In genomic region chr5:61167382-61167781, GRCh38 we compare ENCODE assay signal across 8 cellular contexts. TPM values are rescaled to one million over a fixed set of nuclear protein-coding genes. Genes with fewer than 3 reads are reported as not detected.
DNase-seq lines count a peak whose midpoint lies in the region; ATAC-seq and TF ChIP-seq lines count a peak whose summit lies in the region.

No MANE protein-coding gene starts in this region.

- peaks cover 10 to 12% of the 10 kb centered on the region in 2 experiments; a peak in 3 of 5 replicates for H3K9me3 Mint-ChIP-seq in H9
- H3K9me3 Mint-ChIP-seq in WTC11: peaks cover 11% of the 10 kb centered on the region

- peaks cover 7 to 19% (median 12%) of the 10 kb centered on the region in 3 experiments; a peak in 6 of 7 replicates for H3K36me3 Mint-ChIP-seq in H9 (ENCODE audit: insufficient read depth in 1 of 3, low read depth in 3 of 3)
- H3K36me3 Mint-ChIP-seq in WTC11: peaks cover 15% of the 10 kb centered on the region

- H3K27me3 Mint-ChIP-seq in H9 (ENCODE audit: low read depth): no peaks in the 10 kb centered on the region
- no peaks in the 10 kb centered on the region for H3K27me3 Mint-ChIP-seq in WTC11 (ENCODE audit: low read depth)

- peak; percentile 54 for TF ChIP-seq CTCF in BE2C (IDR thresholded peaks at IDR 0.05; ENCODE audit: low read depth, low read length)
- TF ChIP-seq CTCF in H9 (conservative IDR thresholded peaks at IDR 0.05): peak; percentile 46; the same call in 2 of the 3 replicates
- no peak for TF ChIP-seq CTCF in WTC11 (IDR thresholded peaks at IDR 0.05)
- TF ChIP-seq CTCF in left lung (IDR thresholded peaks at IDR 0.05): peak in 1 of 2 donors; percentile 34

- H3K79me1 ChIP-seq in H9 (ENCODE audit: insufficient read depth, low read depth, low read length, poor library complexity, severe bottlenecking): peaks cover 2% of the 10 kb centered on the region

- no peak overlapping the region for H2BK20ac ChIP-seq in H9 (ENCODE audit: low read depth, low read length, poor library complexity, severe bottlenecking)

- no peak overlapping the region for H3K27ac ChIP-seq in H9 (ENCODE audit: insufficient read length, low read depth, low read length)
- H3K27ac ChIP-seq in left lung: no peak overlapping the region

- H3K27ac Mint-ChIP-seq in H9: peak overlapping the region in 2 of 3 experiments; percentile 18 to 80; a peak in 2 of 7 replicates
- H3K27ac Mint-ChIP-seq in WTC11: no peak overlapping the region; the same call in 1 of the 2 replicates

- peaks cover 4% of the 10 kb centered on the region; the same call in 1 of the 2 replicates for H3K79me2 ChIP-seq in H9 (ENCODE audit: insufficient read depth, low read length)

- H2BK12ac ChIP-seq in H9 (ENCODE audit: insufficient read length, low read depth, low read length): no peak overlapping the region

- no peak overlapping the region for H3K4ac ChIP-seq in H9 (ENCODE audit: low read depth, low read length)

- H3K9me3 ChIP-seq in BE2C (no peaks in the 10 kb centered on the region), H9 (ENCODE audit: control insufficient read depth, low read depth, low read length) (peaks cover 6% of the 10 kb centered on the region), left lung (no peaks in the 10 kb centered on the region)

- H3K18ac ChIP-seq in H9 (ENCODE audit: insufficient read length, low read depth, low read length): no peak overlapping the region

- H3K4me3 Mint-ChIP-seq in H9 (no peak overlapping the region), WTC11 (no peak overlapping the region)

- H2AFZ ChIP-seq in H9 (ENCODE audit: low read length): no peak overlapping the region

- H4K8ac ChIP-seq in H9 (replicated peaks; ENCODE audit: insufficient read length, low read depth, low read length): no peak overlapping the region

- no peak overlapping the region for H3K23ac ChIP-seq in H9 (ENCODE audit: insufficient read length, low read depth, low read length)

- H2AK5ac ChIP-seq in H9 (ENCODE audit: insufficient read length, low read length): no peak overlapping the region

- H3K4me1 ChIP-seq in BE2C (no peaks in the 10 kb centered on the region), H9 (ENCODE audit: insufficient read depth, low read length) (no peaks in the 10 kb centered on the region), left lung (peaks cover 0 to 9% of the 10 kb centered on the region in 2 donors)

- H3T11ph ChIP-seq in H9 (ENCODE audit: low read length): no peak overlapping the region

- H2BK15ac ChIP-seq in H9 (ENCODE audit: low read depth, low read length): no peak overlapping the region

- no peak overlapping the region for H3K56ac ChIP-seq in H9 (ENCODE audit: insufficient read length, low read depth, low read length)

- no peak overlapping the region for H3K9ac ChIP-seq in H9 (ENCODE audit: extremely low read depth, insufficient read length, low read length)

- ATAC-seq in WTC11 (0 out of 2 replicates have a peak, but pooled peaks have one; percentile 12), left lung (peak; percentile 45), HG03460 (IDR thresholded peaks at IDR 0.05; ENCODE audit: unreplicated experiment) (no peak)

- no peak overlapping the region for H3K4me3 ChIP-seq in BE2C (ENCODE audit: low read depth, low read length)
- no peak overlapping the region for H3K4me3 ChIP-seq in left lung

- no peak overlapping the region for H4K5ac ChIP-seq in H9 (ENCODE audit: insufficient read length, low read depth, low read length)

- H4K91ac ChIP-seq in H9 (ENCODE audit: insufficient read length, low read depth, low read length): no peak overlapping the region

- no CpG with 5 or more reads among the region's 4 CpGs for WGBS in H9 (ENCODE audit: extremely low coverage, insufficient read length, low lambda C conversion rate)

- POLR2A ChIA-PET in WTC11 (lab: Charles Lee): no interaction called here

- H3K23me2 ChIP-seq in H9 (ENCODE audit: insufficient read length, low read depth, low read length, poor library complexity, severe bottlenecking): peaks cover 8% of the 10 kb centered on the region

- peak; percentile 24 for DNase-seq in BE2C
- no peak for DNase-seq in H9
- DNase-seq in WTC11 (ENCODE audit: low spot score): no peak
- no peak for DNase-seq in left lung
- DNase-seq in posterior vena cava (ENCODE audit: low spot score): no peak
- no peak for DNase-seq in NCI-H1930 (lab: John Stamatoyannopoulos, UW)
- no peak for DNase-seq in DMS153 (lab: John Stamatoyannopoulos, UW)

- no peaks in the 10 kb centered on the region for H4K20me1 ChIP-seq in H9 (ENCODE audit: control insufficient read depth, insufficient read depth, insufficient read length)

- no peak overlapping the region for H2BK120ac ChIP-seq in H9 (ENCODE audit: low read depth, low read length, poor library complexity, severe bottlenecking)

- intact Hi-C loops in left lung (cut with DNase I) (no loop called here), posterior vena cava (cut with DNase I) (loop anchor here (10.0 kb wide), 2 partner anchors 137 to 157 kb away; no protein-coding TSS in a partner anchor)

- CTCF ChIA-PET in WTC11 (lab: Charles Lee): no interaction called here

- H3K14ac ChIP-seq in H9 (ENCODE audit: insufficient read depth, low read length): no peak overlapping the region

- H3K4me2 ChIP-seq in H9 (ENCODE audit: insufficient read depth, insufficient read length, low read length): no peak overlapping the region

- peaks cover 13 to 26% of the 10 kb centered on the region in 2 experiments for H3K4me1 Mint-ChIP-seq in H9
- H3K4me1 Mint-ChIP-seq in WTC11: peaks cover 30% of the 10 kb centered on the region

- H3K36me3 ChIP-seq in BE2C: no peaks in the 10 kb centered on the region
- no peaks in the 10 kb centered on the region for H3K36me3 ChIP-seq in left lung

- H3K27me3 ChIP-seq in BE2C (no peaks in the 10 kb centered on the region), H9 (ENCODE audit: insufficient read depth, low read length) (no peaks in the 10 kb centered on the region), left lung (no peaks in the 10 kb centered on the region)

- no peak overlapping the region for H2BK5ac ChIP-seq in H9 (ENCODE audit: insufficient read length, low read length)

TF ChIP-seq in WTC11, 78 proteins besides CTCF, POLR2A, EP300 and RAD21:
- no peak for TF ChIP-seq FOXP4 (CRISPR knock-in tag; IDR thresholded peaks at IDR 0.05)
- TF ChIP-seq ZNF138 (CRISPR knock-in tag; conservative IDR thresholded peaks at IDR 0.05): no peak
- no peak for TF ChIP-seq NFYB (CRISPR knock-in tag; conservative IDR thresholded peaks at IDR 0.05; ENCODE audit: low read depth)
- no peak for TF ChIP-seq ESRRA (CRISPR knock-in tag; IDR thresholded peaks at IDR 0.05; ENCODE audit: borderline replicate concordance)
- TF ChIP-seq, protein P1, sequence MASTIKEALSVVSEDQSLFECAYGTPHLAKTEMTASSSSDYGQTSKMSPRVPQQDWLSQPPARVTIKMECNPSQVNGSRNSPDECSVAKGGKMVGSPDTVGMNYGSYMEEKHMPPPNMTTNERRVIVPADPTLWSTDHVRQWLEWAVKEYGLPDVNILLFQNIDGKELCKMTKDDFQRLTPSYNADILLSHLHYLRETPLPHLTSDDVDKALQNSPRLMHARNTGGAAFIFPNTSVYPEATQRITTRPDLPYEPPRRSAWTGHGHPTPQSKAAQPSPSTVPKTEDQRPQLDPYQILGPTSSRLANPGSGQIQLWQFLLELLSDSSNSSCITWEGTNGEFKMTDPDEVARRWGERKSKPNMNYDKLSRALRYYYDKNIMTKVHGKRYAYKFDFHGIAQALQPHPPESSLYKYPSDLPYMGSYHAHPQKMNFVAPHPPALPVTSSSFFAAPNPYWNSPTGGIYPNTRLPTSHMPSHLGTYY (CRISPR knock-in tag; IDR thresholded peaks at IDR 0.05): no peak
- TF ChIP-seq ZNF121 (CRISPR knock-in tag; IDR thresholded peaks at IDR 0.05): no peak
- TF ChIP-seq EMX1 (CRISPR knock-in tag; IDR thresholded peaks at IDR 0.05): no peak
- no peak for TF ChIP-seq JUN (CRISPR knock-in tag; IDR thresholded peaks at IDR 0.05)
- no peak for TF ChIP-seq TP53 (CRISPR knock-in tag; IDR thresholded peaks at IDR 0.05)
- TF ChIP-seq TEAD4 (CRISPR knock-in tag; IDR thresholded peaks at IDR 0.05): no peak
- no peak for TF ChIP-seq GABPB1 (CRISPR knock-in tag; IDR thresholded peaks at IDR 0.05)
- TF ChIP-seq RORB (CRISPR knock-in tag; IDR thresholded peaks at IDR 0.05): no peak
- no peak for TF ChIP-seq PRRX2 (CRISPR knock-in tag; IDR thresholded peaks at IDR 0.05)
TF ChIP-seq in WTC11: peak in this region for 0.

RNA-seq across cellular contexts. Expression of gene SMIM15, which starts 5.1 kb away (rescaled TPM):
- polyA plus RNA-seq in BE2C (2012; ENCODE audit: insufficient read depth, insufficient read length, low read depth): 74.0 TPM
- total RNA-seq in H9 (2021): 72.5 and 75.3 TPM in 2 replicates
- 41.9 to 43.3 TPM (median 42.5 TPM) in 3 replicates for total RNA-seq in WTC11 (2021)
- total RNA-seq in left lung: 10 to 100 TPM; 53.3 to 61.6 TPM
- 10 to 100 TPM; 35.9 to 39.3 TPM for total RNA-seq in posterior vena cava

Comparison
In these comparisons a context has a peak if more than half of its experiments do, and no peak if none do; other contexts are left out.
1. intact Hi-C loops: an anchor here in posterior vena cava (10.0 kb wide); none called in left lung.